Comparison of ENCODE assay signal across 11 cellular contexts in the genomic region with DNA sequence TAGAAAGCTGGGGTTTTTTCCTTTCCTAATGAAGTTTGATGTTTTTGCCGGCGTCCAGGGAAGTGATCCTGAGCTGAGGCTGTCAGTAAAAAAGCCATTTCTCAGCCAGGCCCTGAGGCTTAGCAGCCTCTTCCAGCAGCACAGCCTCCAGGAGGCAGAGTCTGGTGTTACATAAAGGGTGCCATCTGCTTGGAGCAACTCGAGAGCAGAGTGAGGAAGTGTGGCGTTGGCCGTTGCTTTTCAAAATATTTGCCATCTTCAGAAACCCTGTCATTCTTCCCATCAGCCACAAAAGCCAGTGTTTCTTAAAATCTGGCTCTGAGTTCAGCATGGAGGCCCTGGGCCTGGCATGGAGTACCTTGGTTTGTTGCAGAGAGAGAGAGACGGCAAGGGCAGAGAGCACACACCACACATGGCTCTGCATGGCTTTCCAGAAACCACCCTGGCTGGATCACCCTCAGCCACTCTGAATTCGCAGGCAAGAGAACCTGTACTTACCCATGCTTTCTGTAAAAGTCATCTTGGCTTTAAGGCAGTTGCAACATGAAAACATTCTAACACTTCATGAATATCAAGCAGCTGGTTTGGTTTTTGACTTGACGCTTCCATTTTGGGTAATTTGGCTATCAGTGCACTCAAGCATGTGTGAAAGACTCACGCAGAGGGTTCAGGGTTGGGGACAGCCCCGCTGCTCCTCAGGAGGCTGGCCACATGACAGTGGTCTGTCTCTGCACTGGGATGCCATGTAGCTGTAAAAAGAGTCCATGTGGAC.
A peak's percentile ranks its signal among the peaks of the same experiment; 100 is the strongest.
DNase-seq lines count a peak whose midpoint lies in the region; ATAC-seq lines count a peak whose summit lies in the region.
"Had no signal": no experiment of that assay in that cellular context is flagged by ENCODE, and none has a peak within 500 bp of the region (broad histone marks: within the 10 kb centered on the region; RNA-seq: fewer than 3 reads in every experiment).

No MANE protein-coding gene starts in this region.

- peak overlapping the region; percentile 19 for H3K27ac Mint-ChIP-seq in memory B cell

- no peak for DNase-seq in memory B cell (ENCODE audit: low spot score in 2 of 2)
- DNase-seq in superior temporal gyrus (ENCODE audit: extremely low spot score): no peak
- no peak for DNase-seq in NCI-H2107 treated with DMSO at 0.1 percent for 48 hours (lab: John Stamatoyannopoulos, UW; ENCODE audit: unreplicated experiment)
- no peak for DNase-seq in effector CD8-positive, alpha-beta T cell (lab: John Stamatoyannopoulos, UW)
- DNase-seq: activated T-cell treated with anti-CD3 and anti-CD28 coated beads, Interleukin-2, amount 50 U/mL, for 4 hours; cerebellar nuclear complex; foreskin melanocyte; GF-D8 had no signal

- no peak overlapping the region for H3K4me3 Mint-ChIP-seq in memory B cell
- H3K4me3 Mint-ChIP-seq: activated T-cell treated with anti-CD3 and anti-CD28 coated beads, Interleukin-2, amount 50 U/mL, for 4 hours had no signal

- ATAC-seq in GM18858 (IDR thresholded peaks at IDR 0.05; ENCODE audit: unreplicated experiment) (peak; percentile 90), GM21447 (IDR thresholded peaks at IDR 0.05; ENCODE audit: unreplicated experiment) (peak; percentile 77), HG03196 (IDR thresholded peaks at IDR 0.05; ENCODE audit: unreplicated experiment) (peak; percentile 65), memory B cell (ENCODE audit: low read depth) (peak; percentile 93)
- ATAC-seq: activated T-cell treated with anti-CD3 and anti-CD28 coated beads, Interleukin-2, amount 50 U/mL, for 4 hours had no signal

- peaks cover 21% of the 10 kb centered on the region for H3K36me3 Mint-ChIP-seq in memory B cell

- peaks cover 19% of the 10 kb centered on the region for H3K4me1 Mint-ChIP-seq in memory B cell

- no peaks in the 10 kb centered on the region for H3K9me3 Mint-ChIP-seq in memory B cell
- H3K9me3 Mint-ChIP-seq: activated T-cell treated with anti-CD3 and anti-CD28 coated beads, Interleukin-2, amount 50 U/mL, for 4 hours had no signal

- H3K27me3 Mint-ChIP-seq in memory B cell: no peaks in the 10 kb centered on the region
